8 cellular contexts compared by ENCODE assay signal in the genomic region with DNA sequence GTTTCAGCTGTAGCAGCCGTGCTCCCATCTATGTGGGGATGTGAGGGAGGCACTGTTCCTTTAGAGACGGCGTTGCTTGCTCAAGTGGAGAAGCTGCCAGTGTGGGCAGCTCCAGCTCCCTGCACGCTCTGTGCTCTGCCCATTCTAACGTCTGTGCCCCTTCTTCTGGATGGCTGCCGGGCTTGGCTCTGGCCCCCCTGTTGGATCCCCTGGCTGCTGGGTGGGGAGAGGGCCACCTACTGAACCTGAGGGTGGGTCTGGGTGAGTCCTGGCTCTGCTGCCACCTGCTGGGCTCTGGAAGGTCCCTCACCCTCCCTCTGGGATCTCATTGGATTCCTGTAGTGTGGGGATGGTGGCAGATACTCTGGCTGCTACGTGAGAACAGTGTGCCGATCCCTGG. TPM values are rescaled to one million over a fixed set of nuclear protein-coding genes. Genes with fewer than 3 reads are reported as not detected.
DNase-seq lines count a peak whose midpoint lies in the region; ATAC-seq and TF ChIP-seq lines count a peak whose summit lies in the region.

No MANE protein-coding gene starts in this region.

- H3K9ac ChIP-seq in parathyroid adenoma: no peak overlapping the region

- H3K4me2 ChIP-seq in parathyroid adenoma (ENCODE audit: low read length): no peak overlapping the region

- H3K27me3 ChIP-seq in right atrium auricular region (no peaks in the 10 kb centered on the region), parathyroid adenoma (ENCODE audit: control insufficient read depth, insufficient read depth, low read length) (no peaks in the 10 kb centered on the region)

- ATAC-seq in Right ventricle myocardium inferior: peak; percentile 32
- no peak for ATAC-seq in HG03457 (IDR thresholded peaks at IDR 0.05; ENCODE audit: unreplicated experiment)
- ATAC-seq in GM18907 (IDR thresholded peaks at IDR 0.05; ENCODE audit: unreplicated experiment): no peak

- H3K4me1 ChIP-seq in right atrium auricular region (peaks cover 0 to 52% of the 10 kb centered on the region in 2 donors), parathyroid adenoma (no peaks in the 10 kb centered on the region)

- intact Hi-C loops in Right ventricle myocardium inferior (cut with DNase I): no loop called here

- H3K79me2 ChIP-seq in parathyroid adenoma: no peaks in the 10 kb centered on the region

- H3K36me3 ChIP-seq in right atrium auricular region (peaks cover 7% of the 10 kb centered on the region), parathyroid adenoma (ENCODE audit: control insufficient read depth, insufficient read depth, low read length) (no peaks in the 10 kb centered on the region)

- H3K27ac ChIP-seq in right atrium auricular region (no peak overlapping the region), parathyroid adenoma (no peak overlapping the region)

- TF ChIP-seq CTCF in right atrium auricular region (IDR thresholded peaks at IDR 0.05): peak in 1 of 2 donors; percentile 68
- peak; percentile 77 for TF ChIP-seq CTCF in fibroblast of pulmonary artery (IDR thresholded peaks at IDR 0.05; ENCODE audit: low read length, missing control alignments)
- TF ChIP-seq CTCF in parathyroid adenoma (IDR thresholded peaks at IDR 0.05): peak; percentile 35

- DNase-seq in Right ventricle myocardium inferior (ENCODE audit: missing footprints): no peak
- no peak for DNase-seq in right atrium auricular region (ENCODE audit: low spot score)
- peak; percentile 55 for DNase-seq in NCI-H2171 (lab: John Stamatoyannopoulos, UW)
- DNase-seq in activated T-cell treated with anti-CD3 and anti-CD28 coated beads, Interleukin-2, amount 50 U/mL, for 48 hours: peak; percentile 55 to 64
- DNase-seq in fibroblast of pulmonary artery (ENCODE audit: low read depth): peak; percentile 55

- H3K9me3 ChIP-seq in right atrium auricular region (no peaks in the 10 kb centered on the region), parathyroid adenoma (ENCODE audit: control insufficient read depth, low read length) (no peaks in the 10 kb centered on the region)

- no peak overlapping the region for H3K4me3 ChIP-seq in right atrium auricular region
- H3K4me3 ChIP-seq in fibroblast of pulmonary artery (replicated peaks; ENCODE audit: low read depth, low read length): no peak overlapping the region
- H3K4me3 ChIP-seq in parathyroid adenoma (ENCODE audit: low read depth, low read length): no peak overlapping the region

- no peak overlapping the region for H2AFZ ChIP-seq in parathyroid adenoma

RNA-seq across cellular contexts. Expression of gene PFKL, which starts 5.0 kb away (rescaled TPM):
- total RNA-seq in Right ventricle myocardium inferior: 52.5 TPM
- 10 to 100 TPM; 28.0 to 45.7 TPM for total RNA-seq in right atrium auricular region

RNA-seq across cellular contexts. Expression of gene AIRE, which starts 19.2 kb away (rescaled TPM):
- total RNA-seq in Right ventricle myocardium inferior: not detected
- total RNA-seq in right atrium auricular region: not detected

RNA-seq across cellular contexts. Expression of gene CFAP410, which starts 34.3 kb away (rescaled TPM):
- total RNA-seq in Right ventricle myocardium inferior (16.8 TPM), right atrium auricular region (10 to 100 TPM; 21.4 to 23.2 TPM)

RNA-seq across cellular contexts. Expression of gene DNMT3L, which starts 43.1 kb away (rescaled TPM):
- total RNA-seq in Right ventricle myocardium inferior (not detected), right atrium auricular region (not detected)

RNA-seq across cellular contexts. Expression of gene TRPM2, which starts 48.6 kb away (rescaled TPM):
- total RNA-seq in Right ventricle myocardium inferior (2.7 TPM), right atrium auricular region (under 1 TPM; 0.75 to 0.89 TPM)

Comparison
In these comparisons a context has a peak if more than half of its experiments do, and no peak if none do; other contexts are left out.
1. DNase-seq: peak in NCI-H2171 (single experiment), activated T-cell treated with anti-CD3 and anti-CD28 coated beads, Interleukin-2, amount 50 U/mL, for 48 hours (2 of 2) and fibroblast of pulmonary artery (single experiment); none in Right ventricle myocardium inferior (single experiment) and right atrium auricular region (single experiment).